In genomic region chr12:103401421-103401820, GRCh38 we compare ENCODE assay signal across 12 cellular contexts.
DNase-seq lines count a peak whose midpoint lies in the region; ATAC-seq and TF ChIP-seq lines count a peak whose summit lies in the region.
"Had no signal": no experiment of that assay in that cellular context is flagged by ENCODE, and none has a peak within 500 bp of the region (broad histone marks: within the 10 kb centered on the region; RNA-seq: fewer than 3 reads in every experiment).

No MANE protein-coding gene starts in this region.

- no peaks in the 10 kb centered on the region for H3K9me3 ChIP-seq in Panc1 (ENCODE audit: control insufficient read depth, insufficient read depth, low read depth, low read length)
- H3K9me3 ChIP-seq: esophagus muscularis mucosa had no signal

- DNase-seq in DMS153 (lab: John Stamatoyannopoulos, UW) (peak; percentile 60), DMS153 treated with DMSO at 0.1 percent for 48 hours (lab: John Stamatoyannopoulos, UW; ENCODE audit: unreplicated experiment) (no peak), HS-27A (ENCODE audit: low read depth) (peak; percentile 14), Panc1 (ENCODE audit: low read depth, low spot score) (no peak), islet precursor cell (peak; percentile 81), NAMALWA (ENCODE audit: low spot score) (no peak)
- DNase-seq: brain microvascular endothelial cell had no signal

- TF ChIP-seq CTCF in Panc1 (IDR thresholded peaks at IDR 0.05) = peak; percentile 8; the same call in 1 of the 2 replicates

- H3K27me3 ChIP-seq in Panc1 (ENCODE audit: control insufficient read depth, insufficient read depth, low read length) = no peaks in the 10 kb centered on the region
- H3K27me3 ChIP-seq: brain microvascular endothelial cell, esophagus muscularis mucosa had no signal

- H3K36me3 ChIP-seq in Panc1 (ENCODE audit: control insufficient read depth, insufficient read depth, low read length) = no peaks in the 10 kb centered on the region
- H3K36me3 ChIP-seq: brain microvascular endothelial cell, esophagus muscularis mucosa had no signal

- CTCF ChIA-PET in Panc1 (lab: Charles Lee) = no interaction called here

- intact Hi-C loops in Panc1 (cut with micrococcal nuclease; ENCODE audit: unreplicated experiment) = no loop called here

- POLR2A ChIA-PET in Panc1 (lab: Charles Lee) = no interaction called here

- no peak overlapping the region for H3K27ac ChIP-seq in Panc1 (ENCODE audit: low read length)
- H3K27ac ChIP-seq: brain microvascular endothelial cell, esophagus muscularis mucosa had no signal

- no TSS peak for BruUV-seq in Panc1 (replicated peaks; lab: Mats Ljungman, UMichigan)

- H3K4me1 ChIP-seq in Panc1 (ENCODE audit: control insufficient read depth, insufficient read depth, low read length) = no peaks in the 10 kb centered on the region
- H3K4me1 ChIP-seq: esophagus muscularis mucosa had no signal

- H3K4me3 ChIP-seq in Panc1 (ENCODE audit: low read depth in 2 of 2, low read length in 2 of 2) = no peak overlapping the region
- H3K4me3 ChIP-seq: esophagus muscularis mucosa, smooth muscle cell had no signal

- in situ Hi-C loops in Panc1 (cut with HindIII; ENCODE audit: low pct_unique_long_range_greater_than_20kb, low sequenced_read_pairs) = no loop called here

- ATAC-seq in Panc1 = no peak
- no peak for ATAC-seq in HG03159 (IDR thresholded peaks at IDR 0.05; ENCODE audit: unreplicated experiment)
- no peak for ATAC-seq in HG02981 (IDR thresholded peaks at IDR 0.05; ENCODE audit: unreplicated experiment)
- ATAC-seq: activated T-helper 17 cell treated with anti-CD3 and anti-CD28 coated beads, Interleukin-2, amount 50 U/mL, for 72 hours had no signal

Comparison
In these comparisons a context has a peak if more than half of its experiments do, and no peak if none do; other contexts are left out.
1. DNase-seq: peak in DMS153 (single experiment), HS-27A (single experiment) and islet precursor cell (single experiment); none in DMS153 treated with DMSO at 0.1 percent for 48 hours (single experiment), Panc1 (single experiment) and NAMALWA (single experiment).